ENCODE assay signal across 1 cellular context in the genomic region with DNA sequence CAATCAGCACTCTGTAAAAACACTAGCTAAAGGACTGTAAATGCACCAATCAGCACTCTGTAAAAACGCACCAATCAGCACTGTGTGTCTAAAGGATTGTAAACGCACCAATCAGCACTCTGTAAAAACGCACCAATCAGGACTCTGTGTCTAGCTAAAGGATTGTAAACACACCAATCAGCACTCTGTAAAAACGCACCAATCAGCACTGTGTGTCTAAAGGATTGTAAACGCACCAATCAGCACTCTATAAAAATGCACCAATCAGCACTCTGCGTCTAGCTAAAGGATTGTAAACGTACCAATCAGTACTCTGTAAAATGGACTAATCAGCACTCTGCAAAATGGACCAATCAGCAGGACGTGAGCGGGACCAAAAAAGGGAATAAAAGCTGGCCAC. TPM values are rescaled to one million over a fixed set of nuclear protein-coding genes. Genes with fewer than 3 reads are reported as not detected.
"Had no signal": no experiment of that assay in that cellular context is flagged by ENCODE, and none has a peak within 500 bp of the region (broad histone marks: within the 10 kb centered on the region; RNA-seq: fewer than 3 reads in every experiment).

No MANE protein-coding gene starts in this region.

RNA-seq across cellular contexts. Expression of a gene that starts 57.1 kb away (rescaled TPM):
- polyA plus RNA-seq: immature natural killer cell had no signal
